In genomic region chr6:38687043-38687353, GRCh38 we compare ENCODE assay signal across 1 cellular context.
TF ChIP-seq lines count a peak whose summit lies in the region.

No MANE protein-coding gene starts in this region.

TF ChIP-seq in HepG2, 621 proteins besides CTCF, POLR2A, EP300 and RAD21 (continued from another document and continues in another):
- TF ChIP-seq ZSCAN25 (CRISPR knock-in tag; IDR thresholded peaks at IDR 0.05) (no peak), ZNF501 (CRISPR knock-in tag; IDR thresholded peaks at IDR 0.05) (no peak), DNMT1 (CRISPR knock-in tag; IDR thresholded peaks at IDR 0.05) (no peak), FOXP4 (CRISPR knock-in tag; IDR thresholded peaks at IDR 0.05) (no peak), KDM4B (CRISPR knock-in tag; IDR thresholded peaks at IDR 0.05) (no peak), PLRG1 (conservative IDR thresholded peaks at IDR 0.05) (no peak), JARID2 (CRISPR knock-in tag; IDR thresholded peaks at IDR 0.05; ENCODE audit: insufficient replicate concordance) (no peak), ZNF430 (CRISPR knock-in tag; IDR thresholded peaks at IDR 0.05) (no peak), RNF219 (CRISPR knock-in tag; IDR thresholded peaks at IDR 0.05) (no peak), ZNF484 (CRISPR knock-in tag; IDR thresholded peaks at IDR 0.05; ENCODE audit: borderline replicate concordance, low read depth) (no peak), SNAPC4 (CRISPR knock-in tag; IDR thresholded peaks at IDR 0.05) (no peak), IKZF5 (CRISPR knock-in tag; IDR thresholded peaks at IDR 0.05) (no peak), ZNF646 (CRISPR knock-in tag; IDR thresholded peaks at IDR 0.05) (no peak), TBX3 (IDR thresholded peaks at IDR 0.05; ENCODE audit: borderline replicate concordance) (no peak), ZIK1 (CRISPR knock-in tag; IDR thresholded peaks at IDR 0.05; ENCODE audit: borderline replicate concordance, low read depth) (no peak), FOXA3 (CRISPR knock-in tag; IDR thresholded peaks at IDR 0.05) (no peak), GMEB2 (CRISPR knock-in tag; IDR thresholded peaks at IDR 0.05; ENCODE audit: low read depth) (no peak), IRF1 (CRISPR knock-in tag; IDR thresholded peaks at IDR 0.05; ENCODE audit: low read depth) (no peak), HIC2 (CRISPR knock-in tag; IDR thresholded peaks at IDR 0.05; ENCODE audit: low read depth) (no peak), ZNF234 (CRISPR knock-in tag; conservative IDR thresholded peaks at IDR 0.05) (no peak), HNRNPUL1 (IDR thresholded peaks at IDR 0.05; ENCODE audit: low read depth, low read length) (no peak), ZNF784 (CRISPR knock-in tag; IDR thresholded peaks at IDR 0.05; ENCODE audit: borderline replicate concordance) (no peak), PAWR (CRISPR knock-in tag; IDR thresholded peaks at IDR 0.05; ENCODE audit: borderline replicate concordance) (no peak), ZNF121 (CRISPR knock-in tag; IDR thresholded peaks at IDR 0.05) (0 out of 2 replicates have a peak, but pooled peaks have one; percentile 8), ESRRA (CRISPR knock-in tag; IDR thresholded peaks at IDR 0.05; ENCODE audit: low read depth) (peak; percentile 81), ATF5 (CRISPR knock-in tag; IDR thresholded peaks at IDR 0.05; ENCODE audit: low read depth) (no peak), BRF2 (CRISPR knock-in tag; IDR thresholded peaks at IDR 0.05) (no peak), JUNB (CRISPR knock-in tag; IDR thresholded peaks at IDR 0.05; ENCODE audit: borderline replicate concordance) (no peak), LCORL (IDR thresholded peaks at IDR 0.05) (no peak), LCORL (CRISPR knock-in tag; IDR thresholded peaks at IDR 0.05) (0 out of 2 replicates have a peak, but pooled peaks have one; percentile 40), SMARCE1 (IDR thresholded peaks at IDR 0.05; ENCODE audit: borderline replicate concordance) (no peak), CBFB (CRISPR knock-in tag; IDR thresholded peaks at IDR 0.05) (no peak), ZNF331 (CRISPR knock-in tag; IDR thresholded peaks at IDR 0.05) (peak; percentile 36; the same call in 1 of the 2 replicates)
